9 cellular contexts compared by ENCODE assay signal in genomic region chrX:50067435-50068292, GRCh38.
DNase-seq lines count a peak whose midpoint lies in the region; ATAC-seq, FAIRE-seq and TF ChIP-seq lines count a peak whose summit lies in the region.
"Had no signal": no experiment of that assay in that cellular context is flagged by ENCODE, and none has a peak within 500 bp of the region (broad histone marks: within the 10 kb centered on the region; RNA-seq: fewer than 3 reads in every experiment).

No MANE protein-coding gene starts in this region.

- no peaks in the 10 kb centered on the region for H3K36me3 ChIP-seq in bronchial epithelial cell (ENCODE audit: control insufficient read depth, insufficient read depth, low read length)

- no peak for TF ChIP-seq CTCF in bronchial epithelial cell (IDR thresholded peaks at IDR 0.05; ENCODE audit: insufficient read depth, low read length, severe bottlenecking)
- TF ChIP-seq CTCF in RWPE1 (conservative IDR thresholded peaks at IDR 0.05; ENCODE audit: low read depth): no peak

- no peaks in the 10 kb centered on the region for H3K4me1 Mint-ChIP-seq in stimulated activated naive CD8-positive, alpha-beta T cell treated with anti-CD3 and anti-CD28 coated beads, Interleukin-15, amount 100 ng/mL, for 72 hours

- no peak for ATAC-seq in stimulated activated naive CD8-positive, alpha-beta T cell treated with anti-CD3 and anti-CD28 coated beads, Interleukin-15, amount 100 ng/mL, for 72 hours

- H3K27me3 Mint-ChIP-seq in stimulated activated naive CD8-positive, alpha-beta T cell treated with anti-CD3 and anti-CD28 coated beads, Interleukin-15, amount 100 ng/mL, for 72 hours: no peaks in the 10 kb centered on the region

- no peak overlapping the region for H3K4me3 Mint-ChIP-seq in stimulated activated naive CD8-positive, alpha-beta T cell treated with anti-CD3 and anti-CD28 coated beads, Interleukin-15, amount 100 ng/mL, for 72 hours

- no peak overlapping the region for H3K4me3 ChIP-seq in bronchial epithelial cell (ENCODE audit: low read depth, low read length)

- no peaks in the 10 kb centered on the region for H3K27me3 ChIP-seq in bronchial epithelial cell (ENCODE audit: control insufficient read depth, insufficient read depth, low read length)

- DNase-seq in ACHN (peak; percentile 60), NCI-H1436 treated with DMSO at 0.1 percent for 48 hours (lab: John Stamatoyannopoulos, UW) (peak; percentile 83), bronchial epithelial cell (ENCODE audit: low read depth) (peak; percentile 9), left kidney (ENCODE audit: low read depth, low spot score) (peak; percentile 92), RWPE1 (ENCODE audit: low spot score) (no peak), ureter (ENCODE audit: low spot score) (no peak), GF-D8 (lab: John Stamatoyannopoulos, UW) (no peak)
- DNase-seq in stimulated activated naive CD8-positive, alpha-beta T cell treated with anti-CD3 and anti-CD28 coated beads, Interleukin-15, amount 100 ng/mL, for 72 hours: no peak

- CTCF ChIA-PET in RWPE1 (lab: Yijun Ruan, JAX): no interaction called here

- POLR2A ChIA-PET in RWPE1 (lab: Yijun Ruan, JAX; ENCODE audit: low non-redundant PET): no interaction called here

- H3K27ac Mint-ChIP-seq in stimulated activated naive CD8-positive, alpha-beta T cell treated with anti-CD3 and anti-CD28 coated beads, Interleukin-15, amount 100 ng/mL, for 72 hours: no peak overlapping the region

- in situ Hi-C loops in ACHN (cut with HindIII; ENCODE audit: low pct_ligation_motif_present, low pct_unique_long_range_greater_than_20kb, low sequenced_read_pairs): no loop called here

- no peaks in the 10 kb centered on the region for H3K9me3 Mint-ChIP-seq in stimulated activated naive CD8-positive, alpha-beta T cell treated with anti-CD3 and anti-CD28 coated beads, Interleukin-15, amount 100 ng/mL, for 72 hours

- no peak for FAIRE-seq in bronchial epithelial cell (lab: Jason Lieb, UNC)

- H3K27ac ChIP-seq in RWPE1: no peak overlapping the region
- H3K27ac ChIP-seq: C4-2B had no signal

Comparison
In these comparisons a context has a peak if more than half of its experiments do, and no peak if none do; other contexts are left out.
1. DNase-seq: peak in ACHN (single experiment), NCI-H1436 treated with DMSO at 0.1 percent for 48 hours (single experiment), bronchial epithelial cell (single experiment) and left kidney (single experiment); none in stimulated activated naive CD8-positive, alpha-beta T cell treated with anti-CD3 and anti-CD28 coated beads, Interleukin-15, amount 100 ng/mL, for 72 hours (0 of 2), RWPE1 (single experiment), ureter (single experiment) and GF-D8 (single experiment).